Comparison of ENCODE assay signal across 8 cellular contexts in the genomic region with DNA sequence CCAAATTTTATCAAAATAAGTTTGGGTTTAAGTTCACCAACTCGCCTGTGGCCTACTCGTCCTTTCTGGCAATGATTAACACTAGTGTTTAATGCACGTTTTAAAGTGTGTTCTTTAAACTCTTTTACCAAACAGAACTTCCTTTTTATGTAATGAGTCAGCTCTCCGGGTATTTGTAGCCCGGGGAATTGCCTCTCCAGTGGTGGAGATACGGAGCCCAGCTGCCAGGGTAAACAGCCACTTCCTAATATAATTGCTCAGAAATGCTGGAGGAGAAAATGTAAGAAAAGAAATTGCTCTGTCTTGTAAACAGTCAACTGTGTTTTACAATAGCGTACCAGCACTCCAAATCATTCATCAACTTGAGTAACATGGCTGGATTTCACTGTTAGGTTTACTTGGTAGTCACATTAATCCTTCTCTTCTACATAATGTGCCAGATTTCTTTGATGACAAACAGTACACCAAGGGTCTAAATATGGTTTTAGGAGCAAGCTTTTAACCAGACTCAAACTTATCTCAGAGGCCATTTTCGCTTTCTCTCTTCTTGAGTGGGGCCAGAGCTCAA.
DNase-seq lines count a peak whose midpoint lies in the region; ATAC-seq, FAIRE-seq and TF ChIP-seq lines count a peak whose summit lies in the region.

No MANE protein-coding gene starts in this region.

- FAIRE-seq in endothelial cell of umbilical vein (lab: Jason Lieb, UNC), result peak; percentile 63

- H3K9me3 ChIP-seq in endothelial cell of umbilical vein (replicated peaks; ENCODE audit: control insufficient read depth, insufficient read depth, low read length), result no peaks in the 10 kb centered on the region
- H3K9me3 ChIP-seq in muscle layer of duodenum (ENCODE audit: control insufficient read depth in 1 of 2, low read length in 2 of 2), result no peaks in the 10 kb centered on the region
- H3K9me3 ChIP-seq in WERI-Rb-1 (ENCODE audit: severe bottlenecking), result no peaks in the 10 kb centered on the region

- H3K4me1 ChIP-seq in endothelial cell of umbilical vein (ENCODE audit: control insufficient read depth, extremely low read depth, insufficient read depth, low read length) (peaks cover 56% of the 10 kb centered on the region), muscle layer of duodenum (ENCODE audit: control insufficient read depth in 1 of 2, insufficient read depth in 2 of 2, low read length in 2 of 2) (peaks cover 11 to 16% of the 10 kb centered on the region in 2 donors)

- DNase-seq in DMS79 (lab: John Stamatoyannopoulos, UW) (peak; percentile 64), SK-MEL-5 (ENCODE audit: low read depth, low spot score) (peak; percentile 38), endothelial cell of umbilical vein (ENCODE audit: low read depth, low spot score) (peak; percentile 98), GOT3 (lab: John Stamatoyannopoulos, UW) (no peak), WERI-Rb-1 (no peak)

- ATAC-seq in GM19463 (IDR thresholded peaks at IDR 0.05; ENCODE audit: unreplicated experiment) (peak; percentile 77), HG03571 (IDR thresholded peaks at IDR 0.05; ENCODE audit: unreplicated experiment) (peak; percentile 81)

- in situ Hi-C loops in SK-MEL-5 (cut with HindIII; ENCODE audit: low pct_unique_long_range_greater_than_20kb, low sequenced_read_pairs), result no loop called here

- TF ChIP-seq POLR2A in endothelial cell of umbilical vein (IDR thresholded peaks at IDR 0.05; ENCODE audit: low read depth, low read length), result peak; percentile 19

- H3K79me2 ChIP-seq in endothelial cell of umbilical vein (ENCODE audit: control insufficient read depth, insufficient read depth, low read length), result no peaks in the 10 kb centered on the region

- CTCF ChIA-PET in endothelial cell of umbilical vein (lab: Charles Lee), result interaction anchor here (0.8 to 1.6 kb wide), 10 partner anchors 10 to 188 kb away, joined by 3 to 13 read pairs (median 4); no protein-coding TSS in a partner anchor

- H3K9ac ChIP-seq in endothelial cell of umbilical vein (replicated peaks; ENCODE audit: extremely low read depth, insufficient read depth, low read length), result peak overlapping the region; percentile 91

- TF ChIP-seq CTCF in endothelial cell of umbilical vein (IDR thresholded peaks at IDR 0.05; ENCODE audit: extremely low read depth in 1 of 2, insufficient read depth in 1 of 2, low read depth in 1 of 2, low read length in 2 of 2) (no peak), WERI-Rb-1 (IDR thresholded peaks at IDR 0.05; ENCODE audit: low read depth, low read length) (no peak)

- H3K36me3 ChIP-seq in endothelial cell of umbilical vein (ENCODE audit: control insufficient read depth in 2 of 2, extremely low read depth in 1 of 2, insufficient read depth in 2 of 2, low read length in 2 of 2) (no peaks in the 10 kb centered on the region), muscle layer of duodenum (ENCODE audit: control insufficient read depth in 1 of 2, insufficient read depth in 2 of 2, low read length in 2 of 2) (no peaks in the 10 kb centered on the region), WERI-Rb-1 (no peaks in the 10 kb centered on the region)

- POLR2A ChIA-PET in endothelial cell of umbilical vein (lab: Charles Lee), result interaction anchor here (0.7 to 1.5 kb wide), 2 partner anchors 18 to 42 kb away, joined by 4 to 8 read pairs; no protein-coding TSS in a partner anchor

- H3K4me2 ChIP-seq in endothelial cell of umbilical vein (ENCODE audit: insufficient read depth, low read length), result peak overlapping the region; percentile 83

- dilution Hi-C loops in endothelial cell of umbilical vein (cut with MboI; ENCODE audit: extremely low pct_ligation_motif_present, low sequenced_read_pairs), result no loop called here

- H3K27me3 ChIP-seq in endothelial cell of umbilical vein (ENCODE audit: control insufficient read depth in 2 of 2, insufficient read depth in 2 of 2, low read length in 2 of 2) (no peaks in the 10 kb centered on the region), muscle layer of duodenum (ENCODE audit: low read depth, low read length) (no peaks in the 10 kb centered on the region), WERI-Rb-1 (ENCODE audit: insufficient read depth, low read depth, severe bottlenecking) (no peaks in the 10 kb centered on the region)

- no peaks in the 10 kb centered on the region for H3K9me1 ChIP-seq in endothelial cell of umbilical vein (replicated peaks; ENCODE audit: control insufficient read depth, extremely low read depth, insufficient read depth, low read length)

- H2AFZ ChIP-seq in endothelial cell of umbilical vein (ENCODE audit: low read depth, low read length), result peak overlapping the region; percentile 75

- H4K20me1 ChIP-seq in endothelial cell of umbilical vein (replicated peaks; ENCODE audit: control insufficient read depth, extremely low read depth, insufficient read depth, low read length), result no peaks in the 10 kb centered on the region

- intact Hi-C loops in endothelial cell of umbilical vein (cut with micrococcal nuclease), result loop anchor here (1.0 to 2.0 kb wide), 9 partner anchors 19 to 192 kb away; partner anchors contain the start of gene SLC38A2

- H3K4me3 ChIP-seq in endothelial cell of umbilical vein (replicated peaks in 1 of 3; ENCODE audit: insufficient read depth in 1 of 3, low read depth in 1 of 3, low read length in 3 of 3) (peak overlapping the region in 1 of 3 experiments; percentile 29), muscle layer of duodenum (ENCODE audit: low read depth in 1 of 2, low read length in 2 of 2) (peak overlapping the region in 1 of 2 donors; percentile 4), WERI-Rb-1 (ENCODE audit: low read depth, low read length) (no peak overlapping the region)

- H3K27ac ChIP-seq in endothelial cell of umbilical vein (ENCODE audit: insufficient read depth, low read depth, low read length) (peak overlapping the region; percentile 94), muscle layer of duodenum (ENCODE audit: low read length) (peak overlapping the region; percentile 84), WERI-Rb-1 (no peak overlapping the region)

- BruUV-seq in endothelial cell of umbilical vein (replicated peaks; lab: Mats Ljungman, UMichigan), result TSS peak; percentile 94

TF ChIP-seq in endothelial cell of umbilical vein, 7 proteins besides CTCF, POLR2A, EP300 and RAD21:
- peak; percentile 86 for TF ChIP-seq POLR2AphosphoS5 (IDR thresholded peaks at IDR 0.05; ENCODE audit: insufficient read depth, low read depth, low read length)
- peak; percentile 84 for TF ChIP-seq JUN (IDR thresholded peaks at IDR 0.05; ENCODE audit: borderline replicate concordance, insufficient read depth, insufficient read length, low read depth)
- no peak for TF ChIP-seq EZH2 (IDR thresholded peaks at IDR 0.05; ENCODE audit: borderline replicate concordance, low read depth, low read length, severe bottlenecking)
- peak; percentile 92 for TF ChIP-seq FOS (IDR thresholded peaks at IDR 0.05; ENCODE audit: borderline replicate concordance, insufficient read depth, low read length)
- TF ChIP-seq, protein P1, sequence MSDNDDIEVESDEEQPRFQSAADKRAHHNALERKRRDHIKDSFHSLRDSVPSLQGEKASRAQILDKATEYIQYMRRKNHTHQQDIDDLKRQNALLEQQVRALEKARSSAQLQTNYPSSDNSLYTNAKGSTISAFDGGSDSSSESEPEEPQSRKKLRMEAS (IDR thresholded peaks at IDR 0.05; ENCODE audit: insufficient read depth, insufficient read length), result no peak
- TF ChIP-seq MYC (IDR thresholded peaks at IDR 0.05; ENCODE audit: low read depth, low read length), result no peak
- TF ChIP-seq GATA2 (IDR thresholded peaks at IDR 0.05; ENCODE audit: insufficient read depth, insufficient read length, low read depth, low read length), result peak; percentile 89

Comparison
In these comparisons a context has a peak if more than half of its experiments do, and no peak if none do; other contexts are left out.
1. DNase-seq: peak in DMS79 (single experiment), SK-MEL-5 (single experiment) and endothelial cell of umbilical vein (single experiment); none in GOT3 (single experiment) and WERI-Rb-1 (single experiment).